Comparison of ENCODE assay signal across 16 cellular contexts in genomic region chr19:38001158-38001781, GRCh38.
"Had no signal": no experiment of that assay in that cellular context is flagged by ENCODE, and none has a peak within 500 bp of the region (broad histone marks: within the 10 kb centered on the region; RNA-seq: fewer than 3 reads in every experiment).

No MANE protein-coding gene starts in this region.

- H3K9me3 Mint-ChIP-seq: activated CD8-positive, alpha-beta T cell treated with anti-CD3 and anti-CD28 coated beads for 36 hours; activated T-helper 1 cell treated with anti-CD3 and anti-CD28 coated beads, Interleukin-12 subunit alpha, Interleukin-12 subunit beta, Interleukin-2, Interleukin-4 antibody, amounts not matched to agents 30 ng/mL and 10 ng/mL and 1 ng/mL, durations not matched to agents 14 hours and 24 hours and 36 hours; naive thymus-derived CD8-positive, alpha-beta T cell had no signal

- DNase-seq: activated CD4-positive, alpha-beta T cell treated with anti-CD3 and anti-CD28 coated beads for 4 hours; activated CD8-positive, alpha-beta memory T cell treated with anti-CD3 and anti-CD28 coated beads, Interleukin-2, amount 50 U/mL, for 48 hours; activated CD8-positive, alpha-beta T cell treated with anti-CD3 and anti-CD28 coated beads for 36 hours; activated naive CD4-positive, alpha-beta T cell; caudate nucleus; colonic mucosa; effector CD4-positive, alpha-beta T cell; hippocampal formation; kidney glomerular epithelial cell; naive thymus-derived CD8-positive, alpha-beta T cell; small intestine; T-helper 9 cell had no signal

- H3K36me3 Mint-ChIP-seq: naive thymus-derived CD8-positive, alpha-beta T cell had no signal

- H3K4me3 ChIP-seq: colonic mucosa, right atrium auricular region had no signal

- H3K27ac ChIP-seq: colonic mucosa, neutrophil, right atrium auricular region had no signal

- H3K27me3 ChIP-seq: colonic mucosa, neutrophil, right atrium auricular region had no signal

- H3K4me1 ChIP-seq: colonic mucosa had no signal

- H3K9me3 ChIP-seq: colonic mucosa, neutrophil, right atrium auricular region had no signal

- H3K27me3 Mint-ChIP-seq: activated CD8-positive, alpha-beta T cell treated with anti-CD3 and anti-CD28 coated beads for 36 hours; naive thymus-derived CD8-positive, alpha-beta T cell had no signal

- H3K36me3 ChIP-seq: colonic mucosa, neutrophil, right atrium auricular region had no signal

- FAIRE-seq: small intestine, urothelium cell line had no signal

- ATAC-seq: activated CD8-positive, alpha-beta T cell treated with anti-CD3 and anti-CD28 coated beads for 36 hours; naive thymus-derived CD8-positive, alpha-beta T cell had no signal

- H3K4me3 Mint-ChIP-seq: activated CD8-positive, alpha-beta T cell treated with anti-CD3 and anti-CD28 coated beads for 36 hours; activated T-helper 1 cell treated with anti-CD3 and anti-CD28 coated beads, Interleukin-12 subunit alpha, Interleukin-12 subunit beta, Interleukin-2, Interleukin-4 antibody, amounts not matched to agents 30 ng/mL and 10 ng/mL and 1 ng/mL, durations not matched to agents 14 hours and 24 hours and 36 hours; naive thymus-derived CD8-positive, alpha-beta T cell had no signal

- H3K27ac Mint-ChIP-seq: activated CD8-positive, alpha-beta T cell treated with anti-CD3 and anti-CD28 coated beads for 36 hours; activated T-helper 1 cell treated with anti-CD3 and anti-CD28 coated beads, Interleukin-12 subunit alpha, Interleukin-12 subunit beta, Interleukin-2, Interleukin-4 antibody, amounts not matched to agents 30 ng/mL and 10 ng/mL and 1 ng/mL, durations not matched to agents 14 hours and 24 hours and 36 hours had no signal
